20 cellular contexts compared by ENCODE assay signal in the genomic region with DNA sequence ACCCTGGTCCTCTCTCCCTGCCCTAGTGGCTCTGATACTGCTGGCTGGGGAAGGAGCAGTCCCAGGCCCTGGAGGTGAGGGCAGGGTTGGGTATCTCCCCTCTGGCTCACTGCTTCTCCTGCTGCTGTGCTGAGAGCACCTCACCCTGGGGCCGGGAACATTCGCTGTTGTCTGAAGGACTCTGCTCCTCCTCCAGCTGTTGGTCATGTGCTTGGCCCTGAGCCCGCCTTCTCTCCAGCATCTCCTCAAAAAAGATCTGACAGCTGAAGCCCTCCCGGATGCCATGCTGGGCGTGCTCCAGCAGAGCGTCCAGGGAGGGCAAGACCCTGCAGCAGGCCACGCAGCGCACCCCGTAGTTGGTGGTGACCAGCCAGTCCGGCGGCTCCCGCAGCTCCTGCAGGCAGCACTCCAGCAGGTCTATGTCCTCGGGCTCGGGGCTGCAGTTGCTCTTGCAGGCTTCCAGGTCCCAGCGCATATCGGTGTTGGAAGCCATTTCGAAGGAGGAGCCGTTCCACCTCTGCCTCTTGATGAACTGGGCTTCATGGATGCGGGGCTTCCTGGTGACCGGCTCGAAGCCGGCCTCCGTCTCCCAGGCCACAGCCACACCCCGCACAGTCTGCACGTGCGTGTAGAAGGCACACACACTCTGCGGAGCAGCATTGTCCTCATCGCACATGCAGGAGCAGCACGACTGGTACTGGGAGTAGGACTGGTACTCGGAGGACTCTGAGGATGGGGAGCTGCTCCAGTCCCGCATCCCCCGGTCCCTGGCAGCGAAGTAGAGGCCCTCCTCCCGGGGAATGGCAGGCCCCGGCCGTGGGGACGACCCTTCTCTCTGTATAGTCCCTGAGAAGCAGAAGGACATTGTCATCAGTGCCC. TPM values are rescaled to one million over a fixed set of nuclear protein-coding genes. Genes with fewer than 3 reads are reported as not detected.
"Had no signal": no experiment of that assay in that cellular context is flagged by ENCODE, and none has a peak within 500 bp of the region (broad histone marks: within the 10 kb centered on the region; RNA-seq: fewer than 3 reads in every experiment).

No MANE protein-coding gene starts in this region.

- FAIRE-seq: kidney had no signal

- H3K27ac ChIP-seq: ascending aorta, breast epithelium, gastroesophageal sphincter, neutrophil, right lobe of liver, upper lobe of left lung had no signal

- H3K4me3 ChIP-seq: ascending aorta, breast epithelium, gastroesophageal sphincter, right lobe of liver, upper lobe of left lung had no signal

- DNase-seq: activated CD4-positive, alpha-beta T cell treated with anti-CD3 and anti-CD28 coated beads, Interleukin-2, amount 10 ng/mL, durations not matched to agents 7 days and 5 days; activated naive CD4-positive, alpha-beta T cell; dermis blood vessel endothelial cell; hippocampal formation; kidney; right lobe of liver; stimulated activated CD4-positive, alpha-beta T cell treated with anti-CD3 and anti-CD28 coated beads, Interleukin-1b, Interleukin-23, amount 100 ng/mL, for 48 hours; stimulated activated naive CD8-positive, alpha-beta T cell treated with anti-CD3 and anti-CD28 coated beads, Interleukin-15, amount 100 ng/mL, for 72 hours had no signal

- ATAC-seq: gastroesophageal sphincter; stimulated activated naive CD8-positive, alpha-beta T cell treated with anti-CD3 and anti-CD28 coated beads, Interleukin-15, amount 100 ng/mL, for 72 hours had no signal

- H3K36me3 ChIP-seq: ascending aorta, breast epithelium, gastroesophageal sphincter, neutrophil, right lobe of liver, upper lobe of left lung had no signal

- H3K27me3 ChIP-seq: ascending aorta, breast epithelium, neutrophil, right lobe of liver, upper lobe of left lung had no signal

- H3K9me3 ChIP-seq: ascending aorta, breast epithelium, gastroesophageal sphincter, neutrophil, right lobe of liver, upper lobe of left lung had no signal

- H3K4me1 ChIP-seq: breast epithelium, gastroesophageal sphincter, right lobe of liver had no signal

RNA-seq across cellular contexts. Expression of a gene that starts 2.1 kb away (rescaled TPM):
- total RNA-seq: activated CD4-positive, alpha-beta T cell treated with anti-CD3 and anti-CD28 coated beads, Interleukin-2, amount 10 ng/mL, durations not matched to agents 7 days and 5 days; ascending aorta; breast epithelium; cerebellum; dermis blood vessel endothelial cell; epithelial cell of proximal tubule; gastroesophageal sphincter; kidney; lower leg skin; mesenteric fat pad; posterior vena cava; right lobe of liver; SK-MEL-5; temporal lobe had no signal

RNA-seq across cellular contexts. Expression of a gene that starts 16.4 kb away (rescaled TPM):
- total RNA-seq: SK-MEL-5 had no signal

RNA-seq across cellular contexts. Expression of a gene that starts 56.4 kb away (rescaled TPM):
- total RNA-seq: epithelial cell of proximal tubule, SK-MEL-5 had no signal
